ENCODE assay signal across 1 cellular context in the genomic region with DNA sequence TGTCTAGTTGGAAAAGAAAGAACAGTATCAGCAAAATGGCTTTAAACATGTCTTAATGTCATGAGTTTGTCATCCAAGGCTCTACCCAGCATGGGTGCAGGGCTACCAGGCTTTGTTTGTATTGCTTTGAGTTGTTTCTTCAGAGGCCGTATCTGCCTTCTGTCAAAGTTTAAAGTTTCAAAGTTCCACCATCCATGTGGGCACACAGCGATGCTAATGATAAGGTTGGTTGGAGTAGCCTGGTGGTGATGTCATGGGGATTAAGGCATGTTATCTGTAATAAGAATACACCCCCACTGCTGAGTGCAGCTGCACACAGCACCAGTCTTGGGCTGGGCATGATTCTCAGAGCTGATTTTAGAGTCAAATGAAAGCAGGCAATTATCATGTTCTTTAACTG.
A peak's percentile ranks its signal among the peaks of the same experiment; 100 is the strongest.
TF ChIP-seq lines count a peak whose summit lies in the region.

No MANE protein-coding gene starts in this region.

TF ChIP-seq in HEK293, 187 proteins besides CTCF, POLR2A, EP300 and RAD21 (continued from another document):
- TF ChIP-seq, protein P1, sequence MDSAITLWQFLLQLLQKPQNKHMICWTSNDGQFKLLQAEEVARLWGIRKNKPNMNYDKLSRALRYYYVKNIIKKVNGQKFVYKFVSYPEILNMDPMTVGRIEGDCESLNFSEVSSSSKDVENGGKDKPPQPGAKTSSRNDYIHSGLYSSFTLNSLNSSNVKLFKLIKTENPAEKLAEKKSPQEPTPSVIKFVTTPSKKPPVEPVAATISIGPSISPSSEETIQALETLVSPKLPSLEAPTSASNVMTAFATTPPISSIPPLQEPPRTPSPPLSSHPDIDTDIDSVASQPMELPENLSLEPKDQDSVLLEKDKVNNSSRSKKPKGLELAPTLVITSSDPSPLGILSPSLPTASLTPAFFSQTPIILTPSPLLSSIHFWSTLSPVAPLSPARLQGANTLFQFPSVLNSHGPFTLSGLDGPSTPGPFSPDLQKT (IDR thresholded peaks at IDR 0.05; ENCODE audit: borderline replicate concordance, low read depth, low read length), result no peak
- TF ChIP-seq OSR2 (tag by site-specific recombination; IDR thresholded peaks at IDR 0.05) (peak; percentile 91), ZNF510 (tag by site-specific recombination; IDR thresholded peaks at IDR 0.05; ENCODE audit: insufficient replicate concordance) (no peak), ZNF184 (tag by site-specific recombination; IDR thresholded peaks at IDR 0.05) (0 out of 2 replicates have a peak, but pooled peaks have one; percentile 14), ZIC2 (tag by site-specific recombination; IDR thresholded peaks at IDR 0.05) (peak; percentile 65), ZBTB8A (tag by site-specific recombination; IDR thresholded peaks at IDR 0.05) (peak; percentile 56), ZNF214 (tag by site-specific recombination; IDR thresholded peaks at IDR 0.05; ENCODE audit: borderline replicate concordance) (no peak), ZFHX2 (tag by site-specific recombination; conservative IDR thresholded peaks at IDR 0.05) (peak; percentile 49), ZNF391 (tag by site-specific recombination; IDR thresholded peaks at IDR 0.05; ENCODE audit: borderline replicate concordance, low read depth) (no peak), BCL11A (tag by site-specific recombination; IDR thresholded peaks at IDR 0.05; ENCODE audit: low read depth) (no peak), GLI4 (tag by site-specific recombination; IDR thresholded peaks at IDR 0.05) (no peak), GLIS1 (tag by site-specific recombination; IDR thresholded peaks at IDR 0.05) (peak; percentile 70), EGR2 (tag by site-specific recombination; IDR thresholded peaks at IDR 0.05; ENCODE audit: low read depth) (peak; percentile 36; the same call in 1 of the 2 replicates), ZNF843 (tag by site-specific recombination; IDR thresholded peaks at IDR 0.05) (peak; percentile 57; the same call in 1 of the 2 replicates), ZEB2 (tag by site-specific recombination; IDR thresholded peaks at IDR 0.05) (peak; percentile 84), ZNF585B (tag by site-specific recombination; IDR thresholded peaks at IDR 0.05) (no peak), ZNF624 (tag by site-specific recombination; IDR thresholded peaks at IDR 0.05) (no peak), ZSCAN30 (tag by site-specific recombination; IDR thresholded peaks at IDR 0.05) (no peak), ZBTB17 (tag by site-specific recombination; IDR thresholded peaks at IDR 0.05) (peak; percentile 37; the same call in 1 of the 2 replicates), PRDM1 (tag by site-specific recombination; IDR thresholded peaks at IDR 0.05) (no peak), ZNF654 (tag by site-specific recombination; IDR thresholded peaks at IDR 0.05; ENCODE audit: low read depth) (no peak), FEZF1 (tag by site-specific recombination; IDR thresholded peaks at IDR 0.05) (peak; percentile 43; the same call in 1 of the 2 replicates), ZFP41 (tag by site-specific recombination; IDR thresholded peaks at IDR 0.05; ENCODE audit: borderline replicate concordance) (no peak), SP7 (tag by site-specific recombination; IDR thresholded peaks at IDR 0.05) (peak; percentile 94), ZNF394 (tag by site-specific recombination; IDR thresholded peaks at IDR 0.05; ENCODE audit: borderline replicate concordance) (peak; percentile 56; the same call in 1 of the 2 replicates), ZNF311 (tag by site-specific recombination; IDR thresholded peaks at IDR 0.05; ENCODE audit: borderline replicate concordance) (no peak), ZNF335 (tag by site-specific recombination; conservative IDR thresholded peaks at IDR 0.05) (0 out of 2 replicates have a peak, but pooled peaks have one; percentile 19), ZNF596 (tag by site-specific recombination; IDR thresholded peaks at IDR 0.05) (no peak)
- TF ChIP-seq, protein P2, sequence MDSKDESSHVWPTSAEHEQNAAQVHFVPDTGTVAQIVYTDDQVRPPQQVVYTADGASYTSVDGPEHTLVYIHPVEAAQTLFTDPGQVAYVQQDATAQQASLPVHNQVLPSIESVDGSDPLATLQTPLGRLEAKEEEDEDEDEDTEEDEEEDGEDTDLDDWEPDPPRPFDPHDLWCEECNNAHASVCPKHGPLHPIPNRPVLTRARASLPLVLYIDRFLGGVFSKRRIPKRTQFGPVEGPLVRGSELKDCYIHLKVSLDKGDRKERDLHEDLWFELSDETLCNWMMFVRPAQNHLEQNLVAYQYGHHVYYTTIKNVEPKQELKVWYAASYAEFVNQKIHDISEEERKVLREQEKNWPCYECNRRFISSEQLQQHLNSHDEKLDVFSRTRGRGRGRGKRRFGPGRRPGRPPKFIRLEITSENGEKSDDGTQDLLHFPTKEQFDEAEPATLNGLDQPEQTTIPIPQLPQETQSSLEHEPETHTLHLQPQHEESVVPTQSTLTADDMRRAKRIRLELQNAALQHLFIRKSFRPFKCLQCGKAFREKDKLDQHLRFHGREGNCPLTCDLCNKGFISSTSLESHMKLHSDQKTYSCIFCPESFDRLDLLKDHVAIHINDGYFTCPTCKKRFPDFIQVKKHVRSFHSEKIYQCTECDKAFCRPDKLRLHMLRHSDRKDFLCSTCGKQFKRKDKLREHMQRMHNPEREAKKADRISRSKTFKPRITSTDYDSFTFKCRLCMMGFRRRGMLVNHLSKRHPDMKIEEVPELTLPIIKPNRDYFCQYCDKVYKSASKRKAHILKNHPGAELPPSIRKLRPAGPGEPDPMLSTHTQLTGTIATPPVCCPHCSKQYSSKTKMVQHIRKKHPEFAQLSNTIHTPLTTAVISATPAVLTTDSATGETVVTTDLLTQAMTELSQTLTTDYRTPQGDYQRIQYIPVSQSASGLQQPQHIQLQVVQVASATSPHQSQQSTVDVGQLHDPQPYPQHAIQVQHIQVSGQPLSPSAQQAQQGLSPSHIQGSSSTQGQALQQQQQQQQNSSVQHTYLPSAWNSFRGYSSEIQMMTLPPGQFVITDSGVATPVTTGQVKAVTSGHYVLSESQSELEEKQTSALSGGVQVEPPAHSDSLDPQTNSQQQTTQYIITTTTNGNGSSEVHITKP (tag by site-specific recombination; IDR thresholded peaks at IDR 0.05), result peak; percentile 43; the same call in 1 of the 2 replicates
- TF ChIP-seq, protein P3, sequence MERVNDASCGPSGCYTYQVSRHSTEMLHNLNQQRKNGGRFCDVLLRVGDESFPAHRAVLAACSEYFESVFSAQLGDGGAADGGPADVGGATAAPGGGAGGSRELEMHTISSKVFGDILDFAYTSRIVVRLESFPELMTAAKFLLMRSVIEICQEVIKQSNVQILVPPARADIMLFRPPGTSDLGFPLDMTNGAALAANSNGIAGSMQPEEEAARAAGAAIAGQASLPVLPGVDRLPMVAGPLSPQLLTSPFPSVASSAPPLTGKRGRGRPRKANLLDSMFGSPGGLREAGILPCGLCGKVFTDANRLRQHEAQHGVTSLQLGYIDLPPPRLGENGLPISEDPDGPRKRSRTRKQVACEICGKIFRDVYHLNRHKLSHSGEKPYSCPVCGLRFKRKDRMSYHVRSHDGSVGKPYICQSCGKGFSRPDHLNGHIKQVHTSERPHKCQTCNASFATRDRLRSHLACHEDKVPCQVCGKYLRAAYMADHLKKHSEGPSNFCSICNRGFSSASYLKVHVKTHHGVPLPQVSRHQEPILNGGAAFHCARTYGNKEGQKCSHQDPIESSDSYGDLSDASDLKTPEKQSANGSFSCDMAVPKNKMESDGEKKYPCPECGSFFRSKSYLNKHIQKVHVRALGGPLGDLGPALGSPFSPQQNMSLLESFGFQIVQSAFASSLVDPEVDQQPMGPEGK (tag by site-specific recombination; IDR thresholded peaks at IDR 0.05), result no peak
- TF ChIP-seq, protein P4, sequence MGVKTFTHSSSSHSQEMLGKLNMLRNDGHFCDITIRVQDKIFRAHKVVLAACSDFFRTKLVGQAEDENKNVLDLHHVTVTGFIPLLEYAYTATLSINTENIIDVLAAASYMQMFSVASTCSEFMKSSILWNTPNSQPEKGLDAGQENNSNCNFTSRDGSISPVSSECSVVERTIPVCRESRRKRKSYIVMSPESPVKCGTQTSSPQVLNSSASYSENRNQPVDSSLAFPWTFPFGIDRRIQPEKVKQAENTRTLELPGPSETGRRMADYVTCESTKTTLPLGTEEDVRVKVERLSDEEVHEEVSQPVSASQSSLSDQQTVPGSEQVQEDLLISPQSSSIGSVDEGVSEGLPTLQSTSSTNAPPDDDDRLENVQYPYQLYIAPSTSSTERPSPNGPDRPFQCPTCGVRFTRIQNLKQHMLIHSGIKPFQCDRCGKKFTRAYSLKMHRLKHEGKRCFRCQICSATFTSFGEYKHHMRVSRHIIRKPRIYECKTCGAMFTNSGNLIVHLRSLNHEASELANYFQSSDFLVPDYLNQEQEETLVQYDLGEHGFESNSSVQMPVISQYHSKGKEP (tag by site-specific recombination; IDR thresholded peaks at IDR 0.05), result no peak
- TF ChIP-seq, protein P5, sequence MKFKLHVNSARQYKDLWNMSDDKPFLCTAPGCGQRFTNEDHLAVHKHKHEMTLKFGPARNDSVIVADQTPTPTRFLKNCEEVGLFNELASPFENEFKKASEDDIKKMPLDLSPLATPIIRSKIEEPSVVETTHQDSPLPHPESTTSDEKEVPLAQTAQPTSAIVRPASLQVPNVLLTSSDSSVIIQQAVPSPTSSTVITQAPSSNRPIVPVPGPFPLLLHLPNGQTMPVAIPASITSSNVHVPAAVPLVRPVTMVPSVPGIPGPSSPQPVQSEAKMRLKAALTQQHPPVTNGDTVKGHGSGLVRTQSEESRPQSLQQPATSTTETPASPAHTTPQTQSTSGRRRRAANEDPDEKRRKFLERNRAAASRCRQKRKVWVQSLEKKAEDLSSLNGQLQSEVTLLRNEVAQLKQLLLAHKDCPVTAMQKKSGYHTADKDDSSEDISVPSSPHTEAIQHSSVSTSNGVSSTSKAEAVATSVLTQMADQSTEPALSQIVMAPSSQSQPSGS (tag by site-specific recombination; IDR thresholded peaks at IDR 0.05; ENCODE audit: low read depth), result peak; percentile 79
- TF ChIP-seq, protein P6, sequence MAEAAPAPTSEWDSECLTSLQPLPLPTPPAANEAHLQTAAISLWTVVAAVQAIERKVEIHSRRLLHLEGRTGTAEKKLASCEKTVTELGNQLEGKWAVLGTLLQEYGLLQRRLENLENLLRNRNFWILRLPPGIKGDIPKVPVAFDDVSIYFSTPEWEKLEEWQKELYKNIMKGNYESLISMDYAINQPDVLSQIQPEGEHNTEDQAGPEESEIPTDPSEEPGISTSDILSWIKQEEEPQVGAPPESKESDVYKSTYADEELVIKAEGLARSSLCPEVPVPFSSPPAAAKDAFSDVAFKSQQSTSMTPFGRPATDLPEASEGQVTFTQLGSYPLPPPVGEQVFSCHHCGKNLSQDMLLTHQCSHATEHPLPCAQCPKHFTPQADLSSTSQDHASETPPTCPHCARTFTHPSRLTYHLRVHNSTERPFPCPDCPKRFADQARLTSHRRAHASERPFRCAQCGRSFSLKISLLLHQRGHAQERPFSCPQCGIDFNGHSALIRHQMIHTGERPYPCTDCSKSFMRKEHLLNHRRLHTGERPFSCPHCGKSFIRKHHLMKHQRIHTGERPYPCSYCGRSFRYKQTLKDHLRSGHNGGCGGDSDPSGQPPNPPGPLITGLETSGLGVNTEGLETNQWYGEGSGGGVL (tag by site-specific recombination; IDR thresholded peaks at IDR 0.05), result peak; percentile 15; the same call in 1 of the 2 replicates
- TF ChIP-seq, protein P7, sequence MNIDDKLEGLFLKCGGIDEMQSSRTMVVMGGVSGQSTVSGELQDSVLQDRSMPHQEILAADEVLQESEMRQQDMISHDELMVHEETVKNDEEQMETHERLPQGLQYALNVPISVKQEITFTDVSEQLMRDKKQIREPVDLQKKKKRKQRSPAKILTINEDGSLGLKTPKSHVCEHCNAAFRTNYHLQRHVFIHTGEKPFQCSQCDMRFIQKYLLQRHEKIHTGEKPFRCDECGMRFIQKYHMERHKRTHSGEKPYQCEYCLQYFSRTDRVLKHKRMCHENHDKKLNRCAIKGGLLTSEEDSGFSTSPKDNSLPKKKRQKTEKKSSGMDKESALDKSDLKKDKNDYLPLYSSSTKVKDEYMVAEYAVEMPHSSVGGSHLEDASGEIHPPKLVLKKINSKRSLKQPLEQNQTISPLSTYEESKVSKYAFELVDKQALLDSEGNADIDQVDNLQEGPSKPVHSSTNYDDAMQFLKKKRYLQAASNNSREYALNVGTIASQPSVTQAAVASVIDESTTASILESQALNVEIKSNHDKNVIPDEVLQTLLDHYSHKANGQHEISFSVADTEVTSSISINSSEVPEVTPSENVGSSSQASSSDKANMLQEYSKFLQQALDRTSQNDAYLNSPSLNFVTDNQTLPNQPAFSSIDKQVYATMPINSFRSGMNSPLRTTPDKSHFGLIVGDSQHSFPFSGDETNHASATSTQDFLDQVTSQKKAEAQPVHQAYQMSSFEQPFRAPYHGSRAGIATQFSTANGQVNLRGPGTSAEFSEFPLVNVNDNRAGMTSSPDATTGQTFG (tag by site-specific recombination; IDR thresholded peaks at IDR 0.05; ENCODE audit: borderline replicate concordance), result no peak
